In genomic region chr17:48545022-48545376, GRCh38 we compare ENCODE assay signal across 9 cellular contexts. TPM values are rescaled to one million over a fixed set of nuclear protein-coding genes. Genes with fewer than 3 reads are reported as not detected.
DNase-seq lines count a peak whose midpoint lies in the region; ATAC-seq and TF ChIP-seq lines count a peak whose summit lies in the region.
"Had no signal": no experiment of that assay in that cellular context is flagged by ENCODE, and none has a peak within 500 bp of the region (broad histone marks: within the 10 kb centered on the region; RNA-seq: fewer than 3 reads in every experiment).

Gene HOXB2 (minus strand): TSS chr17:48545109. CDS start chr17:48544911, 198 bp downstream.

- POLR2A ChIA-PET in naive thymus-derived CD4-positive, alpha-beta T cell (lab: Charles Lee) = interaction anchor here (1.1 to 4.3 kb wide), 2 partner anchors 12 to 35 kb away, joined by 3 to 24 read pairs; no protein-coding TSS in a partner anchor

- H3K4me1 Mint-ChIP-seq in endodermal cell = peaks cover 32% of the 10 kb centered on the region
- peaks cover 20 to 73% (median 58%) of the 10 kb centered on the region in 7 donors for H3K4me1 Mint-ChIP-seq in naive thymus-derived CD4-positive, alpha-beta T cell

- no peaks in the 10 kb centered on the region for H3K9me3 ChIP-seq in endodermal cell (ENCODE audit: control insufficient read depth, low read length)
- H3K9me3 ChIP-seq in naive thymus-derived CD4-positive, alpha-beta T cell (ENCODE audit: control insufficient read depth in 2 of 3, low read length in 3 of 3) = no peaks in the 10 kb centered on the region

- peak within 1 kb of the TSS; percentile 95 for H3K27ac ChIP-seq in endodermal cell (ENCODE audit: low read depth, low read length)
- peak within 1 kb of the TSS; percentile 90 for H3K27ac ChIP-seq in naive thymus-derived CD4-positive, alpha-beta T cell (ENCODE audit: low read depth, low read length)
- H3K27ac ChIP-seq: KMS-11 had no signal

- peak within 1 kb of the TSS; percentile 82 for H3K4me3 ChIP-seq in endodermal cell (ENCODE audit: low read length)
- H3K4me3 ChIP-seq in naive thymus-derived CD4-positive, alpha-beta T cell (ENCODE audit: low read length) = peak within 1 kb of the TSS; percentile 80

- no peak for ATAC-seq in naive thymus-derived CD4-positive, alpha-beta T cell
- ATAC-seq in GM19452 (IDR thresholded peaks at IDR 0.05; ENCODE audit: unreplicated experiment) (no peak), HG02938 (IDR thresholded peaks at IDR 0.05; ENCODE audit: unreplicated experiment) (no peak)

- no peak within 1 kb of the TSS for H3K9ac ChIP-seq in endodermal cell (ENCODE audit: extremely low read depth, low read length, poor library complexity, severe bottlenecking)
- H3K9ac ChIP-seq: KMS-11 had no signal

- H3K4me1 ChIP-seq in endodermal cell (ENCODE audit: control insufficient read depth, insufficient read depth, low read length) = peaks cover 10% of the 10 kb centered on the region
- H3K4me1 ChIP-seq in naive thymus-derived CD4-positive, alpha-beta T cell (ENCODE audit: control insufficient read depth in 2 of 2, insufficient read depth in 2 of 2, low read length in 2 of 2) = peaks cover 0 to 34% of the 10 kb centered on the region in 2 donors

- peak within 1 kb of the TSS; percentile 46 for H3K4me3 Mint-ChIP-seq in endodermal cell
- peak within 1 kb of the TSS; percentile 94 to 100 (median 95) for H3K4me3 Mint-ChIP-seq in naive thymus-derived CD4-positive, alpha-beta T cell

- no peak within 1 kb of the TSS for H3K27ac Mint-ChIP-seq in endodermal cell
- peak within 1 kb of the TSS; percentile 87 to 100 (median 95) for H3K27ac Mint-ChIP-seq in naive thymus-derived CD4-positive, alpha-beta T cell

- no peak for TF ChIP-seq CTCF in endodermal cell (conservative IDR thresholded peaks at IDR 0.05)

- 29% methylated on average over 12 of the region's 12 CpGs; no CpG with 5 or more reads in 1 of the 2 experiments for WGBS in endodermal cell (ENCODE audit: insufficient coverage in 1 of 2, insufficient read length in 1 of 2), 2 experiments

- CTCF ChIA-PET in naive thymus-derived CD4-positive, alpha-beta T cell (lab: Charles Lee) = no interaction called here

- intact Hi-C loops in naive thymus-derived CD4-positive, alpha-beta T cell (cut with micrococcal nuclease) = loop anchor here in 1 of 2 donors (10.0 kb wide), 1 partner anchor 350 kb away; the partner anchor contains the start of gene ATP5MC1

- no peaks in the 10 kb centered on the region for H3K36me3 ChIP-seq in endodermal cell (ENCODE audit: control insufficient read depth, insufficient read depth, low read length)
- H3K36me3 ChIP-seq in naive thymus-derived CD4-positive, alpha-beta T cell (ENCODE audit: control insufficient read depth in 2 of 3, insufficient read depth in 3 of 3, low read length in 3 of 3) = peaks cover 0 to 5% (median 0%) of the 10 kb centered on the region in 3 experiments

- peaks cover 100% of the 10 kb centered on the region for H3K27me3 ChIP-seq in endodermal cell (ENCODE audit: control insufficient read depth, insufficient read depth, low read length, poor library complexity, severe bottlenecking)
- H3K27me3 ChIP-seq in naive thymus-derived CD4-positive, alpha-beta T cell (ENCODE audit: control insufficient read depth in 2 of 2, insufficient read depth in 2 of 2, low read length in 2 of 2) = no peaks in the 10 kb centered on the region

- DNase-seq in GM03348 (ENCODE audit: low spot score) (peak; percentile 58), NCI-H345 treated with DMSO at 0.1 percent for 48 hours (lab: John Stamatoyannopoulos, UW; ENCODE audit: unreplicated experiment) (peak; percentile 46), endodermal cell (peak; percentile 83), nucleus accumbens (lab: John Stamatoyannopoulos, UW) (no peak)
- DNase-seq in naive thymus-derived CD4-positive, alpha-beta T cell = no peak
- no peak for DNase-seq in activated CD4-positive, alpha-beta T cell treated with anti-CD3 and anti-CD28 coated beads for 1 hour

- H3K36me3 Mint-ChIP-seq in endodermal cell (ENCODE audit: low read depth) = no peaks in the 10 kb centered on the region
- peaks cover 0 to 25% (median 8%) of the 10 kb centered on the region in 5 donors for H3K36me3 Mint-ChIP-seq in naive thymus-derived CD4-positive, alpha-beta T cell

- peaks cover 97% of the 10 kb centered on the region for H3K27me3 Mint-ChIP-seq in endodermal cell (ENCODE audit: insufficient read depth)
- H3K27me3 Mint-ChIP-seq in naive thymus-derived CD4-positive, alpha-beta T cell = peaks cover 0 to 22% (median 10%) of the 10 kb centered on the region in 5 donors

- H3K9me3 Mint-ChIP-seq in endodermal cell = no peaks in the 10 kb centered on the region
- H3K9me3 Mint-ChIP-seq in naive thymus-derived CD4-positive, alpha-beta T cell = no peaks in the 10 kb centered on the region

RNA-seq across cellular contexts. Expression of gene HOXB2, which starts in this region (rescaled TPM):
- under 1 TPM in 1 of 2 donors, not detected in 1; 0.22 TPM for total RNA-seq in endodermal cell
- 121 TPM for polyA plus RNA-seq in endodermal cell (2013, experiment 1 of 2)
- polyA plus RNA-seq in endodermal cell (2013, experiment 2 of 2) = 124 TPM
- total RNA-seq in naive thymus-derived CD4-positive, alpha-beta T cell = 10 to 100 TPM in 4 of 5 experiments, 1 to 10 TPM in 1; 3.4 to 46.9 (median 34.2) TPM
- polyA plus RNA-seq in naive thymus-derived CD4-positive, alpha-beta T cell = 10 to 100 TPM in 1 of 2 donors, 1 to 10 TPM in 1; 9.7 to 23.1 TPM

Comparison
In these comparisons a context has a peak if more than half of its experiments do, and no peak if none do; other contexts are left out.
1. DNase-seq: peak in GM03348 (single experiment), NCI-H345 treated with DMSO at 0.1 percent for 48 hours (single experiment) and endodermal cell (single experiment); none in naive thymus-derived CD4-positive, alpha-beta T cell (0 of 9), nucleus accumbens (0 of 56) and activated CD4-positive, alpha-beta T cell treated with anti-CD3 and anti-CD28 coated beads for 1 hour (single experiment).